In the genomic region with DNA sequence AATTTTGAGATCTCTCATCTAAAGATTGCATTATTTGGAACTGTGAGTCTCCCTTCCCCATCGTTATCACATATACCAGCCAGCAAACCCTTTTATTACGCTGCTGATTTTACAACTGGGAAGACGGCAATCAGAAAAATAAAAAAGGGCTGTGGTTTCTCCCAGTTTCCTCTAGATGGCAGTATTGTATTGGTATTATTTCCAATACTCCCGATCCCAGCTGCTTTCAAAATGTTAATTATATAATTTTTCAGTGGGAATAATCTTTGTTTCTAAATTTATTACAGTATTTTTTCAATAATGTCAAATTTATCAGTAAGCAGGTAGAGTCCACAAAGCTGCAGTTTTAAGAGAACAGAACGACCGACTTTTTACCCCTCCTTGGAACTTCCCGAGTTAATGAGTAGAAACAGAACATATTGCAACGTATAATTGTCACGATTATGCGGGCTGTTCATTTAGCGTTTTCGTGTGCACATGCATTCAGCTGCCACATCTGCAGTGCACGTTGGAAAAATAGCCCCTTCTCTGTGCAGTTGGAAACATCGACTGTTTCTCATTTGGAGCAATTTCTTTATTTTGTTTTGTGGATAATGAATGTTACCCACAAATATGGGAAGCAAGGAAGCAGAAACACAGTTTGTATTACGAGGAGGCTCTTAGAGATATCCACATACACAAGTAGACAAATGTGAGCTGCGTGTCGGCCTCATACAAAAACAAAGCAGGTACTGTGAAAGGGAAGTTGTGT, we compare ENCODE assay signal across 8 cellular contexts.
A peak's percentile ranks its signal among the peaks of the same experiment; 100 is the strongest.
DNase-seq lines count a peak whose midpoint lies in the region; ATAC-seq and TF ChIP-seq lines count a peak whose summit lies in the region.
"Had no signal": no experiment of that assay in that cellular context is flagged by ENCODE, and none has a peak within 500 bp of the region (broad histone marks: within the 10 kb centered on the region; RNA-seq: fewer than 3 reads in every experiment).

No MANE protein-coding gene starts in this region.

- no peaks in the 10 kb centered on the region for H4K20me1 ChIP-seq in neural progenitor cell (ENCODE audit: low read depth)

- in situ Hi-C loops in Panc1 (cut with HindIII; ENCODE audit: low pct_unique_long_range_greater_than_20kb, low sequenced_read_pairs), result no loop called here

- H3K27me3 Mint-ChIP-seq in endothelial cell (ENCODE audit: unreplicated experiment), result peaks cover 2% of the 10 kb centered on the region
- H3K27me3 Mint-ChIP-seq in neural progenitor cell (ENCODE audit: insufficient read depth, low read depth), result peaks cover 10% of the 10 kb centered on the region

- no peaks in the 10 kb centered on the region for H3K9me3 ChIP-seq in Panc1 (ENCODE audit: control insufficient read depth, insufficient read depth, low read depth, low read length)
- no peaks in the 10 kb centered on the region for H3K9me3 ChIP-seq in neural progenitor cell (ENCODE audit: low read depth)

- BruUV-seq in Panc1 (replicated peaks; lab: Mats Ljungman, UMichigan), result no TSS peak

- H3K27ac Mint-ChIP-seq in endothelial cell (ENCODE audit: unreplicated experiment), result no peak overlapping the region
- H3K27ac Mint-ChIP-seq in neural progenitor cell, result no peak overlapping the region
- H3K27ac Mint-ChIP-seq: stimulated activated effector memory CD8-positive, alpha-beta T cell treated with anti-CD3 and anti-CD28 coated beads, Interleukin-12 subunit alpha, Interleukin-12 subunit beta, amount 100 ng/mL, for 72 hours had no signal

- peaks cover 2% of the 10 kb centered on the region; the same call in 1 of the 2 replicates for H3K4me1 ChIP-seq in Panc1 (ENCODE audit: control insufficient read depth, insufficient read depth, low read length)
- peaks cover 9% of the 10 kb centered on the region for H3K4me1 ChIP-seq in neural progenitor cell

- peak; percentile 65 for TF ChIP-seq CTCF in Panc1 (IDR thresholded peaks at IDR 0.05)
- TF ChIP-seq CTCF in endothelial cell (IDR thresholded peaks at IDR 0.05; ENCODE audit: unreplicated experiment), result peak; percentile 88
- TF ChIP-seq CTCF in neural progenitor cell (IDR thresholded peaks at IDR 0.05), result peak; percentile 83

- POLR2A ChIA-PET in Panc1 (lab: Charles Lee), result no interaction called here

- ATAC-seq in HG03354 (IDR thresholded peaks at IDR 0.05; ENCODE audit: poor library complexity, severe bottlenecking, unreplicated experiment) (peak; percentile 67), Panc1 (no peak)

- H2AFZ ChIP-seq in neural progenitor cell (replicated peaks), result peak overlapping the region; percentile 30

- peak; percentile 31 for DNase-seq in EL
- DNase-seq in Panc1 (ENCODE audit: low read depth, low spot score), result peak; percentile 5
- DNase-seq in endothelial cell (ENCODE audit: low spot score), result no peak
- DNase-seq in neural progenitor cell (ENCODE audit: low spot score), result peak; percentile 18
- no peak for DNase-seq in stimulated activated CD4-positive, alpha-beta T cell treated with anti-CD3 and anti-CD28 coated beads, Interleukin-2, amount 100 ng/mL, for 48 hours
- no peak for DNase-seq in posterior cingulate gyrus

- intact Hi-C loops in Panc1 (cut with micrococcal nuclease; ENCODE audit: unreplicated experiment), result loop anchor here (2.0 to 10.0 kb wide), 2 partner anchors 270 to 616 kb away; no protein-coding TSS in a partner anchor
- intact Hi-C loops in posterior cingulate gyrus (cut with DNase I), result loop anchor here (5.0 kb wide), 2 partner anchors 34 to 269 kb away; no protein-coding TSS in a partner anchor

- H3K9ac ChIP-seq in neural progenitor cell, result no peak overlapping the region

- H3K27me3 ChIP-seq in Panc1 (ENCODE audit: control insufficient read depth, insufficient read depth, low read length) (no peaks in the 10 kb centered on the region), neural progenitor cell (no peaks in the 10 kb centered on the region)

- H3K36me3 Mint-ChIP-seq in endothelial cell (ENCODE audit: low read depth, unreplicated experiment) (no peaks in the 10 kb centered on the region), neural progenitor cell (no peaks in the 10 kb centered on the region)
- H3K36me3 Mint-ChIP-seq: stimulated activated effector memory CD8-positive, alpha-beta T cell treated with anti-CD3 and anti-CD28 coated beads, Interleukin-12 subunit alpha, Interleukin-12 subunit beta, amount 100 ng/mL, for 72 hours had no signal

- H3K4me3 ChIP-seq in Panc1 (ENCODE audit: low read depth in 2 of 2, low read length in 2 of 2) (peak overlapping the region in 1 of 2 experiments; percentile 41; a peak in 2 of 4 replicates), neural progenitor cell (no peak overlapping the region)

- CTCF ChIA-PET in Panc1 (lab: Charles Lee), result interaction anchor here (0.7 kb wide), 1 partner anchor 545 kb away, joined by 3 read pairs; no protein-coding TSS in a partner anchor

- no peaks in the 10 kb centered on the region for H3K36me3 ChIP-seq in Panc1 (ENCODE audit: control insufficient read depth, insufficient read depth, low read length)
- no peaks in the 10 kb centered on the region for H3K36me3 ChIP-seq in neural progenitor cell

- H3K9me3 Mint-ChIP-seq in endothelial cell (ENCODE audit: unreplicated experiment) (no peaks in the 10 kb centered on the region), neural progenitor cell (no peaks in the 10 kb centered on the region)

- no peaks in the 10 kb centered on the region for H3F3A ChIP-seq in neural progenitor cell (ENCODE audit: low read depth)

- H3K4me3 Mint-ChIP-seq in endothelial cell (ENCODE audit: unreplicated experiment) (no peak overlapping the region), neural progenitor cell (no peak overlapping the region)
- H3K4me3 Mint-ChIP-seq: stimulated activated effector memory CD8-positive, alpha-beta T cell treated with anti-CD3 and anti-CD28 coated beads, Interleukin-12 subunit alpha, Interleukin-12 subunit beta, amount 100 ng/mL, for 72 hours had no signal

- H3K4me1 Mint-ChIP-seq in endothelial cell (ENCODE audit: unreplicated experiment) (peaks cover 3% of the 10 kb centered on the region), neural progenitor cell (peaks cover 13% of the 10 kb centered on the region)
- H3K4me1 Mint-ChIP-seq: stimulated activated effector memory CD8-positive, alpha-beta T cell treated with anti-CD3 and anti-CD28 coated beads, Interleukin-12 subunit alpha, Interleukin-12 subunit beta, amount 100 ng/mL, for 72 hours had no signal

- H3K79me2 ChIP-seq in neural progenitor cell (ENCODE audit: low read depth), result no peaks in the 10 kb centered on the region

- H3K4me2 ChIP-seq in neural progenitor cell, result peak overlapping the region; percentile 30

- no peak overlapping the region for H3K27ac ChIP-seq in Panc1 (ENCODE audit: low read length)
- no peak overlapping the region for H3K27ac ChIP-seq in neural progenitor cell

Comparison
In these comparisons a context has a peak if more than half of its experiments do, and no peak if none do; other contexts are left out.
1. DNase-seq: peak in EL (single experiment), Panc1 (single experiment) and neural progenitor cell (single experiment); none in endothelial cell (single experiment), stimulated activated CD4-positive, alpha-beta T cell treated with anti-CD3 and anti-CD28 coated beads, Interleukin-2, amount 100 ng/mL, for 48 hours (0 of 2) and posterior cingulate gyrus (0 of 10).
2. Peak in every context shown above with its lines, with median percentiles within 50 percentile points of each other: CTCF ChIP-seq.